ENCODE assay signal across 9 cellular contexts in the genomic region with DNA sequence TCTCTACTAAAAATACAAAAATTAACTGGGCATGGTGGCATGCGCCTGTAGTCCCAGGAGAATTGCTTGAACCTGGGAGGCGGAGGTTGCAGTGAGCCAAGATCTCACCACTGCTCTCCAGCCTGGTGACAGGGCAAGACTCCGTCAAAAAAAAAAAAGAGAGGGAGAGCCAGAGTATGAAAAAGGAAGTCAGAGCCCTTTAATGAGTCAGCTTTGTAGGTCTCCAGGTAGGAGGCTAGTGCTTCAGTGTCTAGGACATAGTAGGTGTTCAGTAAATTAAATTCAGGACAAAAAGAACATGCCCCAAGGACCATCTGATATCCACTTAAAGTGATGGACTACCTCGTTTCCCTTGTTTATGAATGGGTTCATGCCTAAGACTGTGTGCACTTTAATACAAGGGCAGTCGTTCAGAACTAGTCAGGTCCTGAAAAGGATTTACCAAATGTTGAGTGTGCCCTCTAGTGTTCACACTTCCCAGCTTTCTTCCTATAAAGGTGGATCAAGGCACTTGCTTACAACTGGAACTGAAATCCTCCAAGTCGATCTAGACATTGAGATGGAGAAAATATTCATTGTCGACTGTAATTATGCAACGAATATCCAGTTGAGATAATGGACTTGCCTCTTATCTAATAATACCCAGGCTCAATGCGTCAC. TPM values are rescaled to one million over a fixed set of nuclear protein-coding genes. Genes with fewer than 3 reads are reported as not detected.
DNase-seq lines count a peak whose midpoint lies in the region; ATAC-seq, FAIRE-seq and TF ChIP-seq lines count a peak whose summit lies in the region.
"Had no signal": no experiment of that assay in that cellular context is flagged by ENCODE, and none has a peak within 500 bp of the region (broad histone marks: within the 10 kb centered on the region; RNA-seq: fewer than 3 reads in every experiment).

No MANE protein-coding gene starts in this region.

- H3K36me3 ChIP-seq in CD8-positive, alpha-beta T cell (ENCODE audit: insufficient read depth, low read length), result no peaks in the 10 kb centered on the region

- H3K36me3 Mint-ChIP-seq in CD8-positive, alpha-beta T cell, result no peaks in the 10 kb centered on the region

- H3K4me3 ChIP-seq in CD8-positive, alpha-beta T cell (ENCODE audit: low read depth, low read length), result no peak overlapping the region

- no peak overlapping the region for H3K4me3 Mint-ChIP-seq in CD8-positive, alpha-beta T cell
- H3K4me3 Mint-ChIP-seq: T-helper 1 cell treated with Interleukin-12 subunit alpha and Interleukin-12 subunit beta and Interleukin-4 antibody, amounts not matched to agents 30 μg/mL and 1 μg/mL, for 36 hours had no signal

- ATAC-seq in GM18505 (IDR thresholded peaks at IDR 0.05; ENCODE audit: unreplicated experiment) (peak; percentile 79), HG02938 (IDR thresholded peaks at IDR 0.05; ENCODE audit: unreplicated experiment) (peak; percentile 68)
- no peak for ATAC-seq in CD8-positive, alpha-beta T cell

- no peaks in the 10 kb centered on the region for H3K9me3 ChIP-seq in CD8-positive, alpha-beta T cell (ENCODE audit: low read length)

- H3K4me1 ChIP-seq in CD8-positive, alpha-beta T cell (ENCODE audit: insufficient read depth, low read length), result no peaks in the 10 kb centered on the region

- POLR2A ChIA-PET in CD8-positive, alpha-beta T cell (lab: Charles Lee), result no interaction called here

- intact Hi-C loops in CD8-positive, alpha-beta T cell (cut with DNase I, micrococcal nuclease), result no loop called here

- peak; percentile 4 for DNase-seq in NCI-H446 treated with DMSO at 0.1 percent for 48 hours (lab: John Stamatoyannopoulos, UW)
- peak; percentile 24 for DNase-seq in middle frontal gyrus (ENCODE audit: extremely low spot score, low spot score)
- DNase-seq in glomerular visceral epithelial cell (ENCODE audit: extremely low spot score), result no peak
- DNase-seq in CD8-positive, alpha-beta T cell, result no peak

- FAIRE-seq in colon (lab: Jason Lieb, UNC), result peak; percentile 61

- H3K27ac ChIP-seq in C4-2B, result no peak overlapping the region
- H3K27ac ChIP-seq in CD8-positive, alpha-beta T cell (ENCODE audit: low read depth, low read length), result no peak overlapping the region

- no peaks in the 10 kb centered on the region for H3K27me3 Mint-ChIP-seq in CD8-positive, alpha-beta T cell (ENCODE audit: low read depth)

- H3K9me3 Mint-ChIP-seq in CD8-positive, alpha-beta T cell, result no peaks in the 10 kb centered on the region
- H3K9me3 Mint-ChIP-seq: T-helper 1 cell treated with Interleukin-12 subunit alpha and Interleukin-12 subunit beta and Interleukin-4 antibody, amounts not matched to agents 30 μg/mL and 1 μg/mL, for 36 hours had no signal

- peaks cover 2% of the 10 kb centered on the region for H3K4me1 Mint-ChIP-seq in CD8-positive, alpha-beta T cell (ENCODE audit: low read depth)

- H3K27me3 ChIP-seq in CD8-positive, alpha-beta T cell (ENCODE audit: insufficient read depth, low read length), result no peaks in the 10 kb centered on the region

- CTCF ChIA-PET in CD8-positive, alpha-beta T cell (lab: Charles Lee), result no interaction called here

- no peak overlapping the region for H3K27ac Mint-ChIP-seq in CD8-positive, alpha-beta T cell
- H3K27ac Mint-ChIP-seq: T-helper 1 cell treated with Interleukin-12 subunit alpha and Interleukin-12 subunit beta and Interleukin-4 antibody, amounts not matched to agents 30 μg/mL and 1 μg/mL, for 36 hours had no signal

- peak; percentile 65 for TF ChIP-seq CTCF in C4-2B (conservative IDR thresholded peaks at IDR 0.05)
- no peak for TF ChIP-seq CTCF in CD8-positive, alpha-beta T cell (IDR thresholded peaks at IDR 0.05)

- TF ChIP-seq POLR2A in GM18505 (IDR thresholded peaks at IDR 0.05; ENCODE audit: borderline replicate concordance, extremely low read depth, insufficient read depth, insufficient read length), result no peak

RNA-seq across cellular contexts. Expression of a gene that starts 29.0 kb away (rescaled TPM):
- total RNA-seq in CD8-positive, alpha-beta T cell, result not detected

Comparison
In these comparisons a context has a peak if more than half of its experiments do, and no peak if none do; other contexts are left out.
1. DNase-seq: peak in NCI-H446 treated with DMSO at 0.1 percent for 48 hours (single experiment) and middle frontal gyrus (single experiment); none in glomerular visceral epithelial cell (single experiment) and CD8-positive, alpha-beta T cell (0 of 7).